Comparison of ENCODE assay signal across 1 cellular context in the genomic region with DNA sequence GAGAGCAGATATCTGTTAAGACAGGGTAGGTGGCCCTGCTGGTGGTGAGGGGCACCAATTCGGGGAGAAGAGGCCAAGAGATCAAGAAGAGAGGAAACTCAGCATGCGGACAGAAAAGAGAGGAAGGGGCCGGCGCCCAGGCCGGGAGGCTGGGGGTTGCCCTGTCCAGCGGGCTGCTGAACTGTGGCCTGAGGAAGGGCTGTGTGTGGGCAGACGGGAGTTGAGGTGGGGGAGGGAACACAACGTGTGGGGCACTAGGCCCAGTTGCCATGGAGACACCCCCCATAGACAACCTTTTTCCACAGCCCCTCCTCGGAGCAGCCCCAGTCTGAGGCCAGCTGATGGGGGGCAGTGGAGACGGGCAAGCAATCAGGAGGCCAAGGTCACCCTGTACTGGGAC.
TF ChIP-seq lines count a peak whose summit lies in the region.

No MANE protein-coding gene starts in this region.

TF ChIP-seq in GM12891, 5 proteins besides CTCF, POLR2A, EP300 and RAD21 (continued from another document):
- TF ChIP-seq PAX5 (IDR thresholded peaks at IDR 0.05; ENCODE audit: insufficient read depth, low read length, severe bottlenecking), result no peak
- TF ChIP-seq POU2F2 (IDR thresholded peaks at IDR 0.05; ENCODE audit: low read depth, low read length), result no peak
- TF ChIP-seq SPI1 (IDR thresholded peaks at IDR 0.05; ENCODE audit: low read depth, low read length), result no peak
